Comparison of ENCODE assay signal across 9 cellular contexts in the genomic region with DNA sequence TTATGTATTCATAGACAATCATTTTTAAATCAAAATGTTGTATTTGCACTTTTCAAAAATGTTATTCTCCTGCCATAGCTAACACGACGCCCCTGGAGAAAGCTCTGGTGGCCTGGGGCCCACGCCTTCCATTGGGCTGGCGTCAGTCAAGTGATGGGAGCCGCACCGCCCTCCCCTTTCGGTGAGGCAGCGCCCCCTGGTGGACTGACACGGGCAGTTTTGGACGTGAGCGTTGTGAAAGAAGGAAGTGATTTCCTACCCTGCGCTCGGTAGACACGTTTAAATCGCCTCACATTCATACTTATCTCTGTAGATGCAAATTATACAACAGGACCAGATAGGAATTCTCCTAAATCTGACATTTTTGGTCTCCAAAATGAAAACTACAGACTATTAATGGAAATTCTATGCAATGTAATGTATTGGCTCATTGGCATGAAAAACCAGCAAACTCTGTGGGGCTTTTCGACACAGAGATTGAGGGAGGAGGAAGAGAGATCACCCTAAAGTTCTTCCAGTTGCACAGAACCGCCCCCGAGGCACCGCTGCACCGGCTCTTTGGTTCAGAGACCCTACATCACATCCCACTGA.
DNase-seq lines count a peak whose midpoint lies in the region; ATAC-seq, FAIRE-seq and TF ChIP-seq lines count a peak whose summit lies in the region.
"Had no signal": no experiment of that assay in that cellular context is flagged by ENCODE, and none has a peak within 500 bp of the region (broad histone marks: within the 10 kb centered on the region; RNA-seq: fewer than 3 reads in every experiment).

No MANE protein-coding gene starts in this region.

- TF ChIP-seq POLR2A in K562 (conservative IDR thresholded peaks at IDR 0.05) = no peak

- H3K4me1 Mint-ChIP-seq in CD14-positive monocyte = no peaks in the 10 kb centered on the region
- H3K4me1 Mint-ChIP-seq: naive thymus-derived CD8-positive, alpha-beta T cell had no signal

- ATAC-seq in GM19023 (IDR thresholded peaks at IDR 0.05; ENCODE audit: unreplicated experiment) (peak; percentile 96), HG03280 (IDR thresholded peaks at IDR 0.05; ENCODE audit: unreplicated experiment) (peak; percentile 62), K562 (peak; percentile 96)
- ATAC-seq: naive thymus-derived CD8-positive, alpha-beta T cell had no signal

- H3K4me3 Mint-ChIP-seq in CD14-positive monocyte = no peak overlapping the region
- H3K4me3 Mint-ChIP-seq: naive thymus-derived CD8-positive, alpha-beta T cell had no signal

- TF ChIP-seq EP300 in K562 (IDR thresholded peaks at IDR 0.05; ENCODE audit: low read length) = no peak

- H3K9ac ChIP-seq in K562 (ENCODE audit: insufficient read depth in 1 of 2, low read depth in 2 of 2, low read length in 2 of 2) = no peak overlapping the region

- DNase-seq in CD14-positive monocyte (ENCODE audit: low spot score) (no peak), NCI-H774 (lab: John Stamatoyannopoulos, UW) (peak; percentile 26), K562 (ENCODE audit: extremely low read depth in 1 of 4, low spot score in 3 of 4) (peak; percentile 68 to 78 (median 72)), left kidney (ENCODE audit: low read depth, low spot score) (peak; percentile 90), NCI-H1930 (lab: John Stamatoyannopoulos, UW) (no peak)
- DNase-seq in stimulated activated CD8-positive, alpha-beta memory T cell treated with anti-CD3 and anti-CD28 coated beads, Interleukin-4, amount 100 ng/mL, for 48 hours = peak; percentile 82

- no peaks in the 10 kb centered on the region for H3K36me3 Mint-ChIP-seq in CD14-positive monocyte
- H3K36me3 Mint-ChIP-seq: naive thymus-derived CD8-positive, alpha-beta T cell had no signal

- no peaks in the 10 kb centered on the region for H3K79me2 ChIP-seq in K562 (ENCODE audit: control insufficient read depth, insufficient read depth, low read length)

- no peaks in the 10 kb centered on the region for H3K27me3 ChIP-seq in K562 (ENCODE audit: control insufficient read depth in 2 of 2, insufficient read depth in 2 of 2, low read length in 2 of 2)

- H3K9me3 Mint-ChIP-seq in CD14-positive monocyte = peaks cover 0 to 2% (median 0%) of the 10 kb centered on the region in 7 donors

- H4K20me1 ChIP-seq in K562 (replicated peaks; ENCODE audit: control insufficient read depth, insufficient read depth, low read length) = no peaks in the 10 kb centered on the region

- no peaks in the 10 kb centered on the region for H3K36me3 ChIP-seq in K562 (ENCODE audit: control insufficient read depth, insufficient read depth, low read length)

- FAIRE-seq in K562 (lab: Jason Lieb, UNC) = peak; percentile 44

- H3K27ac ChIP-seq in K562 (ENCODE audit: extremely low read depth, low read depth, low read length) = no peak overlapping the region

- POLR2A ChIA-PET in K562 (lab: Yijun Ruan, JAX) = no interaction called here

- TF ChIP-seq CTCF in CD14-positive monocyte (IDR thresholded peaks at IDR 0.05) (peak; percentile 52), K562 (IDR thresholded peaks at IDR 0.05 in 2 of 3, conservative IDR thresholded peaks at IDR 0.05 in 1 of 3; ENCODE audit: insufficient read depth in 2 of 3, low read depth in 1 of 3, low read length in 3 of 3) (peak; percentile 54 to 76 (median 63))

- no peaks in the 10 kb centered on the region for H3K9me1 ChIP-seq in K562 (ENCODE audit: control insufficient read depth, insufficient read depth, low read length)

- peak; percentile 39 to 66; a peak in 3 of 4 replicates for TF ChIP-seq RAD21 in K562 (CRISPR knock-in tag; conservative IDR thresholded peaks at IDR 0.05 in 1 of 2, IDR thresholded peaks at IDR 0.05 in 1 of 2)

- no peak overlapping the region for H3K4me3 ChIP-seq in K562

- H3K4me1 ChIP-seq in K562 (replicated peaks in 1 of 2; ENCODE audit: control insufficient read depth in 2 of 2, insufficient read depth in 2 of 2, low read length in 2 of 2) = no peaks in the 10 kb centered on the region

- WGBS in K562 (ENCODE audit: insufficient coverage, low coverage, missing lambda C conversion rate) = under 1% methylated on average over 20 of the region's 20 CpGs

- H3K4me2 ChIP-seq in K562 (ENCODE audit: insufficient read depth, low read length) = no peak overlapping the region

- H3K9me3 ChIP-seq in K562 (replicated peaks; ENCODE audit: control insufficient read depth, insufficient read depth, low read depth, low read length) = no peaks in the 10 kb centered on the region

- intact Hi-C loops in CD14-positive monocyte (cut with micrococcal nuclease) (no loop called here), K562 (cut with micrococcal nuclease) (loop anchor here (1.0 to 10.0 kb wide), 2 partner anchors 1407 to 1409 kb away; no protein-coding TSS in a partner anchor)

- in situ Hi-C loops in K562 (cut with MboI) = no loop called here

- no peak overlapping the region for H2AFZ ChIP-seq in K562 (ENCODE audit: low read depth, low read length)

- BruUV-seq in K562 (replicated peaks; lab: Mats Ljungman, UMichigan) = no TSS peak

- no peak overlapping the region for H3K27ac Mint-ChIP-seq in CD14-positive monocyte
- H3K27ac Mint-ChIP-seq: naive thymus-derived CD8-positive, alpha-beta T cell had no signal

- H3K27me3 Mint-ChIP-seq in CD14-positive monocyte (ENCODE audit: low read depth in 3 of 3) = peaks cover 0 to 2% (median 2%) of the 10 kb centered on the region in 3 donors

- CTCF ChIA-PET in K562 (lab: Yijun Ruan, JAX; ENCODE audit: low intra/inter-chr PET ratio) = interaction anchor here (0.7 kb wide), 1 partner anchor 141 kb away, joined by 4 read pairs; no protein-coding TSS in a partner anchor

TF ChIP-seq in K562, 482 proteins besides CTCF, POLR2A, EP300 and RAD21 (continues in another document):
- TF ChIP-seq SNIP1 (IDR thresholded peaks at IDR 0.05; ENCODE audit: low read depth) = no peak
- TF ChIP-seq SRSF3 (IDR thresholded peaks at IDR 0.05; ENCODE audit: insufficient read depth, low read length) = no peak
- 0 out of 2 replicates have a peak, but pooled peaks have one; percentile 49 for TF ChIP-seq SMC3 (conservative IDR thresholded peaks at IDR 0.05; ENCODE audit: insufficient read depth, low read depth, low read length)
- no peak for TF ChIP-seq CTBP1 (IDR thresholded peaks at IDR 0.05; ENCODE audit: borderline replicate concordance)
- TF ChIP-seq PYGO2 (tag; IDR thresholded peaks at IDR 0.05) = no peak
- TF ChIP-seq NFIX (CRISPR knock-in tag; IDR thresholded peaks at IDR 0.05; ENCODE audit: low read depth) = no peak
- TF ChIP-seq FOS (IDR thresholded peaks at IDR 0.05; ENCODE audit: extremely low read depth, insufficient read length) = no peak
- TF ChIP-seq CHD2 (IDR thresholded peaks at IDR 0.05; ENCODE audit: low read depth, low read length) = no peak
- no peak for TF ChIP-seq ZNF324 (CRISPR knock-in tag; IDR thresholded peaks at IDR 0.05)
- TF ChIP-seq ELF4 (CRISPR knock-in tag; IDR thresholded peaks at IDR 0.05) = no peak
- TF ChIP-seq DMBX1 (CRISPR knock-in tag; IDR thresholded peaks at IDR 0.05; ENCODE audit: borderline replicate concordance) = no peak
- TF ChIP-seq PCBP1 (IDR thresholded peaks at IDR 0.05; ENCODE audit: low read depth, low read length, poor library complexity, severe bottlenecking) = no peak
- TF ChIP-seq, protein P1, sequence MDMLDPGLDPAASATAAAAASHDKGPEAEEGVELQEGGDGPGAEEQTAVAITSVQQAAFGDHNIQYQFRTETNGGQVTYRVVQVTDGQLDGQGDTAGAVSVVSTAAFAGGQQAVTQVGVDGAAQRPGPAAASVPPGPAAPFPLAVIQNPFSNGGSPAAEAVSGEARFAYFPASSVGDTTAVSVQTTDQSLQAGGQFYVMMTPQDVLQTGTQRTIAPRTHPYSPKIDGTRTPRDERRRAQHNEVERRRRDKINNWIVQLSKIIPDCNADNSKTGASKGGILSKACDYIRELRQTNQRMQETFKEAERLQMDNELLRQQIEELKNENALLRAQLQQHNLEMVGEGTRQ (CRISPR knock-in tag; IDR thresholded peaks at IDR 0.05) = no peak
- TF ChIP-seq ZNF134 (CRISPR knock-in tag; conservative IDR thresholded peaks at IDR 0.05) = no peak
- TF ChIP-seq, protein P2, sequence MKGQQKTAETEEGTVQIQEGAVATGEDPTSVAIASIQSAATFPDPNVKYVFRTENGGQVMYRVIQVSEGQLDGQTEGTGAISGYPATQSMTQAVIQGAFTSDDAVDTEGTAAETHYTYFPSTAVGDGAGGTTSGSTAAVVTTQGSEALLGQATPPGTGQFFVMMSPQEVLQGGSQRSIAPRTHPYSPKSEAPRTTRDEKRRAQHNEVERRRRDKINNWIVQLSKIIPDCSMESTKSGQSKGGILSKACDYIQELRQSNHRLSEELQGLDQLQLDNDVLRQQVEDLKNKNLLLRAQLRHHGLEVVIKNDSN (CRISPR knock-in tag; IDR thresholded peaks at IDR 0.05) = no peak
- TF ChIP-seq, protein P3, sequence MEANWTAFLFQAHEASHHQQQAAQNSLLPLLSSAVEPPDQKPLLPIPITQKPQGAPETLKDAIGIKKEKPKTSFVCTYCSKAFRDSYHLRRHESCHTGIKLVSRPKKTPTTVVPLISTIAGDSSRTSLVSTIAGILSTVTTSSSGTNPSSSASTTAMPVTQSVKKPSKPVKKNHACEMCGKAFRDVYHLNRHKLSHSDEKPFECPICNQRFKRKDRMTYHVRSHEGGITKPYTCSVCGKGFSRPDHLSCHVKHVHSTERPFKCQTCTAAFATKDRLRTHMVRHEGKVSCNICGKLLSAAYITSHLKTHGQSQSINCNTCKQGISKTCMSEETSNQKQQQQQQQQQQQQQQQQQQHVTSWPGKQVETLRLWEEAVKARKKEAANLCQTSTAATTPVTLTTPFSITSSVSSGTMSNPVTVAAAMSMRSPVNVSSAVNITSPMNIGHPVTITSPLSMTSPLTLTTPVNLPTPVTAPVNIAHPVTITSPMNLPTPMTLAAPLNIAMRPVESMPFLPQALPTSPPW (CRISPR knock-in tag; IDR thresholded peaks at IDR 0.05) = peak; percentile 44; the same call in 1 of the 2 replicates
- no peak for TF ChIP-seq SAFB2 (IDR thresholded peaks at IDR 0.05; ENCODE audit: borderline replicate concordance, low read depth, low read length, severe bottlenecking)
- TF ChIP-seq ELF1 (tag; IDR thresholded peaks at IDR 0.05) = no peak
- TF ChIP-seq KDM1A (IDR thresholded peaks at IDR 0.05) = no peak
- no peak for TF ChIP-seq GATA2 (CRISPR knock-in tag; IDR thresholded peaks at IDR 0.05)
- TF ChIP-seq TSC22D4 (tag; IDR thresholded peaks at IDR 0.05) = no peak
- TF ChIP-seq NR1H2 (CRISPR knock-in tag; IDR thresholded peaks at IDR 0.05) = no peak

Comparison
In these comparisons a context has a peak if more than half of its experiments do, and no peak if none do; other contexts are left out.
1. DNase-seq: peak in NCI-H774 (single experiment), K562 (4 of 4), left kidney (single experiment) and stimulated activated CD8-positive, alpha-beta memory T cell treated with anti-CD3 and anti-CD28 coated beads, Interleukin-4, amount 100 ng/mL, for 48 hours (single experiment); none in CD14-positive monocyte (single experiment) and NCI-H1930 (0 of 2).
2. Peak in every context shown above with its lines, with median percentiles within 50 percentile points of each other: ATAC-seq.